ENCODE assay signal across 12 cellular contexts in genomic region chr3:39404943-39405686, GRCh38. TPM values are rescaled to one million over a fixed set of nuclear protein-coding genes. Genes with fewer than 3 reads are reported as not detected.
A peak's percentile ranks its signal among the peaks of the same experiment; 100 is the strongest.
DNase-seq lines count a peak whose midpoint lies in the region; ATAC-seq and TF ChIP-seq lines count a peak whose summit lies in the region.
"Had no signal": no experiment of that assay in that cellular context is flagged by ENCODE, and none has a peak within 500 bp of the region (broad histone marks: within the 10 kb centered on the region; RNA-seq: fewer than 3 reads in every experiment).

No MANE protein-coding gene starts in this region.

- peak overlapping the region; percentile 72 for H3K4me2 ChIP-seq in OCI-LY7 (ENCODE audit: low read length)

- no peak overlapping the region for H2AFZ ChIP-seq in OCI-LY7 (ENCODE audit: low read length)

- TF ChIP-seq CTCF in natural killer cell (IDR thresholded peaks at IDR 0.05) (no peak), OCI-LY7 (conservative IDR thresholded peaks at IDR 0.05; ENCODE audit: low read length) (no peak), glutamatergic neuron (IDR thresholded peaks at IDR 0.05; ENCODE audit: partially characterized antibody, unreplicated experiment) (no peak), upper lobe of right lung (IDR thresholded peaks at IDR 0.05) (no peak)

- BruUV-seq in OCI-LY7 (replicated peaks; lab: Mats Ljungman, UMichigan): no TSS peak

- peak; percentile 5 for DNase-seq in natural killer cell treated with Interleukin-12 subunit alpha and Interleukin-12 subunit beta and Interleukin-15 and Interleukin-18, amount 100 ng/mL, for 72 hours (ENCODE audit: low spot score)
- DNase-seq in natural killer cell (no peak), OCI-LY7 (ENCODE audit: low spot score) (no peak), glutamatergic neuron (no peak), upper lobe of right lung (no peak), CD1c-positive myeloid dendritic cell (ENCODE audit: extremely low spot score) (no peak)
- DNase-seq in stimulated activated CD4-positive, alpha-beta T cell treated with anti-CD3 and anti-CD28 coated beads, Interleukin-2, amount 100 ng/mL, for 24 hours: no peak
- DNase-seq: activated CD4-positive, alpha-beta T cell treated with anti-CD3 and anti-CD28 coated beads, Interleukin-2, amount 50 U/mL, for 4 hours; midbrain; NCI-H1105 treated with DMSO at 0.1 percent for 48 hours had no signal

- H3K9me3 Mint-ChIP-seq in natural killer cell treated with Interleukin-12 subunit alpha and Interleukin-12 subunit beta and Interleukin-15 and Interleukin-18, amount 100 ng/mL, for 72 hours: no peaks in the 10 kb centered on the region
- no peaks in the 10 kb centered on the region for H3K9me3 Mint-ChIP-seq in natural killer cell
- H3K9me3 Mint-ChIP-seq in glutamatergic neuron (ENCODE audit: unreplicated experiment): peaks cover 8% of the 10 kb centered on the region

- no peaks in the 10 kb centered on the region for H3K27me3 ChIP-seq in upper lobe of right lung

- H3K27me3 Mint-ChIP-seq in natural killer cell treated with Interleukin-12 subunit alpha and Interleukin-12 subunit beta and Interleukin-15 and Interleukin-18, amount 100 ng/mL, for 72 hours: no peaks in the 10 kb centered on the region
- no peaks in the 10 kb centered on the region for H3K27me3 Mint-ChIP-seq in natural killer cell (ENCODE audit: low read depth in 2 of 2)
- peaks cover 5% of the 10 kb centered on the region for H3K27me3 Mint-ChIP-seq in glutamatergic neuron (ENCODE audit: unreplicated experiment)

- H3K4me3 ChIP-seq in OCI-LY7 (ENCODE audit: low read depth, low read length, poor library complexity, severe bottlenecking) (no peak overlapping the region), upper lobe of right lung (peak overlapping the region; percentile 94)

- intact Hi-C loops in natural killer cell (cut with micrococcal nuclease): loop anchor here (5.0 kb wide), 1 partner anchor 353 kb away; the partner anchor contains the start of genes SCN11A and WDR48
- intact Hi-C loops in OCI-LY7 (cut with micrococcal nuclease; ENCODE audit: unreplicated experiment): loop anchor here (5.0 kb wide), 1 partner anchor 907 kb away; no protein-coding TSS in a partner anchor
- intact Hi-C loops in upper lobe of right lung (cut with DNase I): no loop called here

- peaks cover 23 to 34% of the 10 kb centered on the region in 2 donors for H3K4me1 Mint-ChIP-seq in natural killer cell treated with Interleukin-12 subunit alpha and Interleukin-12 subunit beta and Interleukin-15 and Interleukin-18, amount 100 ng/mL, for 72 hours (ENCODE audit: low read depth in 2 of 2)
- peaks cover 29 to 33% of the 10 kb centered on the region in 2 donors for H3K4me1 Mint-ChIP-seq in natural killer cell
- peaks cover 7% of the 10 kb centered on the region for H3K4me1 Mint-ChIP-seq in glutamatergic neuron (ENCODE audit: low read depth, unreplicated experiment)

- H4K20me1 ChIP-seq in OCI-LY7 (ENCODE audit: insufficient read depth, low read length): peaks cover 26% of the 10 kb centered on the region

- H3K4me1 ChIP-seq in OCI-LY7 (ENCODE audit: insufficient read depth, low read length, poor library complexity, severe bottlenecking) (peaks cover 34% of the 10 kb centered on the region), upper lobe of right lung (peaks cover 32% of the 10 kb centered on the region)

- H3K4me3 Mint-ChIP-seq in natural killer cell treated with Interleukin-12 subunit alpha and Interleukin-12 subunit beta and Interleukin-15 and Interleukin-18, amount 100 ng/mL, for 72 hours: no peak overlapping the region
- H3K4me3 Mint-ChIP-seq in natural killer cell: no peak overlapping the region
- peak overlapping the region; percentile 92 for H3K4me3 Mint-ChIP-seq in glutamatergic neuron (ENCODE audit: unreplicated experiment)

- H3K36me3 Mint-ChIP-seq in natural killer cell treated with Interleukin-12 subunit alpha and Interleukin-12 subunit beta and Interleukin-15 and Interleukin-18, amount 100 ng/mL, for 72 hours: peaks cover 15% of the 10 kb centered on the region
- H3K36me3 Mint-ChIP-seq in natural killer cell (peaks cover 7% of the 10 kb centered on the region), glutamatergic neuron (ENCODE audit: unreplicated experiment) (no peaks in the 10 kb centered on the region)

- POLR2A ChIA-PET in OCI-LY7 (lab: Charles Lee): interaction anchor here (0.7 to 9.1 kb wide), 6 partner anchors 10 to 194 kb away, joined by 3 to 85 read pairs (median 5); no protein-coding TSS in a partner anchor

- ATAC-seq in natural killer cell treated with Interleukin-12 subunit alpha and Interleukin-12 subunit beta and Interleukin-15 and Interleukin-18, amount 100 ng/mL, for 72 hours: no peak
- ATAC-seq in natural killer cell (no peak), upper lobe of right lung (no peak), HG03025 (IDR thresholded peaks at IDR 0.05; ENCODE audit: low FRiP score, unreplicated experiment) (no peak)
- ATAC-seq: sciatic nerve had no signal

- H3K79me2 ChIP-seq in OCI-LY7 (ENCODE audit: insufficient read depth, low read depth, low read length): peaks cover 36% of the 10 kb centered on the region

- H3K9me3 ChIP-seq in OCI-LY7 (ENCODE audit: low read length) (no peaks in the 10 kb centered on the region), upper lobe of right lung (no peaks in the 10 kb centered on the region)

- CTCF ChIA-PET in OCI-LY7 (lab: Charles Lee; ENCODE audit: unreplicated experiment): interaction anchor here (1.1 kb wide), 1 partner anchor 19 kb away, joined by 3 read pairs; no protein-coding TSS in a partner anchor

- H3K27ac Mint-ChIP-seq in natural killer cell treated with Interleukin-12 subunit alpha and Interleukin-12 subunit beta and Interleukin-15 and Interleukin-18, amount 100 ng/mL, for 72 hours: peak overlapping the region; percentile 94 to 97
- peak overlapping the region in 1 of 2 donors; percentile 96 for H3K27ac Mint-ChIP-seq in natural killer cell
- no peak overlapping the region for H3K27ac Mint-ChIP-seq in glutamatergic neuron (ENCODE audit: unreplicated experiment)

- H3K36me3 ChIP-seq in OCI-LY7 (ENCODE audit: insufficient read depth, low read length) (peaks cover 60% of the 10 kb centered on the region), upper lobe of right lung (peaks cover 23% of the 10 kb centered on the region)

- H3K9me2 ChIP-seq in OCI-LY7 (ENCODE audit: insufficient read depth, low read length): no peaks in the 10 kb centered on the region

- H3K27ac ChIP-seq in OCI-LY7 (ENCODE audit: low read depth, low read length, poor library complexity, severe bottlenecking) (peak overlapping the region; percentile 78), upper lobe of right lung (no peak overlapping the region)

RNA-seq across cellular contexts. Expression of gene RPSA, which starts 1.4 kb away (rescaled TPM):
- 1,000 to 10,000 TPM; 1,441 to 1,468 TPM for total RNA-seq in natural killer cell treated with Interleukin-12 subunit alpha and Interleukin-12 subunit beta and Interleukin-15 and Interleukin-18, amount 100 ng/mL, for 72 hours
- total RNA-seq in natural killer cell (100 to 1,000 TPM; 737 to 921 (median 821) TPM), OCI-LY7 (2022) (1,952 and 2,115 TPM in 2 replicates), glutamatergic neuron (ENCODE audit: unreplicated experiment) (716 TPM), upper lobe of right lung (732 TPM)
- 2,776 and 2,813 TPM in 2 replicates for total RNA-seq in OCI-LY7 (2014; rRNA removed; shearing (Covaris generic))

RNA-seq across cellular contexts. Expression of gene SLC25A38, which starts 21.9 kb away (rescaled TPM):
- total RNA-seq in natural killer cell treated with Interleukin-12 subunit alpha and Interleukin-12 subunit beta and Interleukin-15 and Interleukin-18, amount 100 ng/mL, for 72 hours: 10 to 100 TPM; 42.1 to 44.5 TPM
- total RNA-seq in natural killer cell: 10 to 100 TPM; 40.0 to 44.7 (median 41.7) TPM
- total RNA-seq in OCI-LY7 (2014; rRNA removed; shearing (Covaris generic)): 22.8 and 32.6 TPM in 2 replicates
- 35.4 and 35.5 TPM in 2 replicates for total RNA-seq in OCI-LY7 (2022)
- total RNA-seq in glutamatergic neuron (ENCODE audit: unreplicated experiment): 21.1 TPM
- 27.9 TPM for total RNA-seq in upper lobe of right lung
